ENCODE assay signal across 18 cellular contexts in genomic region chr20:40657526-40657925, GRCh38. TPM values are rescaled to one million over a fixed set of nuclear protein-coding genes. Genes with fewer than 3 reads are reported as not detected.
A peak's percentile ranks its signal among the peaks of the same experiment; 100 is the strongest.
DNase-seq lines count a peak whose midpoint lies in the region; ATAC-seq and TF ChIP-seq lines count a peak whose summit lies in the region.
"Had no signal": no experiment of that assay in that cellular context is flagged by ENCODE, and none has a peak within 500 bp of the region (broad histone marks: within the 10 kb centered on the region; RNA-seq: fewer than 3 reads in every experiment).

No MANE protein-coding gene starts in this region.

- TF ChIP-seq CTCF in testis (IDR thresholded peaks at IDR 0.05) = no peak

- H3K27me3 Mint-ChIP-seq in activated CD8-positive, alpha-beta memory T cell treated with anti-CD3 and anti-CD28 coated beads, Interleukin-2, amount 10 ng/mL, durations not matched to agents 7 days and 5 days = no peaks in the 10 kb centered on the region

- CTCF ChIA-PET in activated CD8-positive, alpha-beta memory T cell treated with anti-CD3 and anti-CD28 coated beads, Interleukin-2, amount 10 ng/mL, durations not matched to agents 7 days and 5 days (lab: Charles Lee) = no interaction called here

- H3K4me1 Mint-ChIP-seq in activated CD8-positive, alpha-beta memory T cell treated with anti-CD3 and anti-CD28 coated beads, Interleukin-2, amount 10 ng/mL, durations not matched to agents 7 days and 5 days = no peaks in the 10 kb centered on the region

- WGBS in testis, 2 donors = 42 to 66% methylated on average over 4 of the region's 4 CpGs

- H3K4me3 Mint-ChIP-seq in activated CD8-positive, alpha-beta memory T cell treated with anti-CD3 and anti-CD28 coated beads, Interleukin-2, amount 10 ng/mL, durations not matched to agents 7 days and 5 days = no peak overlapping the region
- H3K4me3 Mint-ChIP-seq: CD4-positive, alpha-beta T cell had no signal

- peak; percentile 29 for DNase-seq in GM03348 (ENCODE audit: low spot score)
- DNase-seq in fibroblast of gingiva (ENCODE audit: low read depth) = peak; percentile 54
- DNase-seq in left ventricle myocardium superior = peak; percentile 62
- peak; percentile 46 for DNase-seq in testis
- no peak for DNase-seq in amygdala (lab: John Stamatoyannopoulos, UW)
- no peak for DNase-seq in activated CD8-positive, alpha-beta memory T cell treated with anti-CD3 and anti-CD28 coated beads, Interleukin-2, amount 10 ng/mL, durations not matched to agents 7 days and 5 days
- DNase-seq: ACHN; BE2C; Caco-2; CD4-positive, alpha-beta T cell; MV-4-11; NCI-H1694 treated with DMSO at 0.1 percent for 48 hours; NCI-H748 treated with DMSO at 0.1 percent for 48 hours; OCI-M1; SHP77 treated with DMSO at 0.1 percent for 48 hours; SK-N-SH had no signal

- no peak for TF ChIP-seq POLR2A in testis (IDR thresholded peaks at IDR 0.05)

- H3K27me3 ChIP-seq in testis = no peaks in the 10 kb centered on the region
- H3K27me3 ChIP-seq: BE2C had no signal

- peak overlapping the region in 1 of 2 donors; percentile 36 for H3K27ac ChIP-seq in testis

- no peak overlapping the region for H3K4me3 ChIP-seq in testis

- H3K27ac Mint-ChIP-seq in activated CD8-positive, alpha-beta memory T cell treated with anti-CD3 and anti-CD28 coated beads, Interleukin-2, amount 10 ng/mL, durations not matched to agents 7 days and 5 days = no peak overlapping the region
- H3K27ac Mint-ChIP-seq: CD4-positive, alpha-beta T cell had no signal

- peaks cover 7% of the 10 kb centered on the region for H3K4me1 ChIP-seq in testis
- H3K4me1 ChIP-seq: BE2C, Caco-2 had no signal

- no peaks in the 10 kb centered on the region for H3K9me3 Mint-ChIP-seq in activated CD8-positive, alpha-beta memory T cell treated with anti-CD3 and anti-CD28 coated beads, Interleukin-2, amount 10 ng/mL, durations not matched to agents 7 days and 5 days (ENCODE audit: low read depth)
- H3K9me3 Mint-ChIP-seq: CD4-positive, alpha-beta T cell had no signal

- intact Hi-C loops in left ventricle myocardium superior (cut with micrococcal nuclease) = no loop called here
- intact Hi-C loops in testis (cut with DNase I; ENCODE audit: low total_unique reads) = no loop called here

- H3K36me3 ChIP-seq in testis (ENCODE audit: low read depth, missing control alignments) = no peaks in the 10 kb centered on the region
- H3K36me3 ChIP-seq: BE2C had no signal

- peak; percentile 80 for ATAC-seq in left ventricle myocardium superior
- no peak for ATAC-seq in HG02970 (IDR thresholded peaks at IDR 0.05; ENCODE audit: low FRiP score, unreplicated experiment)
- no peak for ATAC-seq in activated CD8-positive, alpha-beta memory T cell treated with anti-CD3 and anti-CD28 coated beads, Interleukin-2, amount 10 ng/mL, durations not matched to agents 7 days and 5 days

- H3K9me3 ChIP-seq in testis = no peaks in the 10 kb centered on the region
- H3K9me3 ChIP-seq: BE2C, Caco-2, SK-N-SH had no signal

- H3K36me3 Mint-ChIP-seq in activated CD8-positive, alpha-beta memory T cell treated with anti-CD3 and anti-CD28 coated beads, Interleukin-2, amount 10 ng/mL, durations not matched to agents 7 days and 5 days = no peaks in the 10 kb centered on the region

RNA-seq across cellular contexts. Expression of gene MAFB, which starts 31.5 kb away (rescaled TPM):
- total RNA-seq in left ventricle myocardium superior (12.9 TPM), testis (10 to 100 TPM in 1 of 2 donors, 1 to 10 TPM in 1; 9.3 to 17.7 TPM)
- polyA plus RNA-seq in testis (ENCODE audit: insufficient read depth, low read depth, low replicate concordance) = 11.6 TPM
- total RNA-seq in activated CD8-positive, alpha-beta memory T cell treated with anti-CD3 and anti-CD28 coated beads, Interleukin-2, amount 10 ng/mL, durations not matched to agents 7 days and 5 days = under 1 TPM; 0.09 to 0.40 TPM
- total RNA-seq: NCI-H460 had no signal

Comparison
In these comparisons a context has a peak if more than half of its experiments do, and no peak if none do; other contexts are left out.
1. DNase-seq: peak in GM03348 (single experiment), fibroblast of gingiva (single experiment), left ventricle myocardium superior (single experiment) and testis (single experiment); none in amygdala (0 of 56) and activated CD8-positive, alpha-beta memory T cell treated with anti-CD3 and anti-CD28 coated beads, Interleukin-2, amount 10 ng/mL, durations not matched to agents 7 days and 5 days (single experiment).